ENCODE assay signal across 15 cellular contexts in genomic region chr12:32559434-32559833, GRCh38.
A peak's percentile ranks its signal among the peaks of the same experiment; 100 is the strongest.
DNase-seq lines count a peak whose midpoint lies in the region; ATAC-seq and TF ChIP-seq lines count a peak whose summit lies in the region.
"Had no signal": no experiment of that assay in that cellular context is flagged by ENCODE, and none has a peak within 500 bp of the region (broad histone marks: within the 10 kb centered on the region; RNA-seq: fewer than 3 reads in every experiment).

No MANE protein-coding gene starts in this region.

- H3K9me3 Mint-ChIP-seq in naive B cell, result no peaks in the 10 kb centered on the region
- H3K9me3 Mint-ChIP-seq: activated CD4-positive, alpha-beta memory T cell treated with anti-CD3 and anti-CD28 coated beads, Interleukin-2, amount 10 ng/mL, durations not matched to agents 7 days and 5 days had no signal

- no peak for TF ChIP-seq CTCF in breast epithelium (IDR thresholded peaks at IDR 0.05)

- peak overlapping the region; percentile 20 to 89 (median 76) for H3K27ac Mint-ChIP-seq in naive B cell
- H3K27ac Mint-ChIP-seq: activated CD4-positive, alpha-beta memory T cell treated with anti-CD3 and anti-CD28 coated beads, Interleukin-2, amount 10 ng/mL, durations not matched to agents 7 days and 5 days had no signal

- H3K27ac ChIP-seq in breast epithelium, result peak overlapping the region; percentile 48 to 72
- H3K27ac ChIP-seq: HL-60 had no signal

- H3K4me1 ChIP-seq in breast epithelium, result no peaks in the 10 kb centered on the region

- TF ChIP-seq POLR2A in breast epithelium (IDR thresholded peaks at IDR 0.05), result no peak

- peaks cover 18 to 27% (median 24%) of the 10 kb centered on the region in 3 donors for H3K4me1 Mint-ChIP-seq in naive B cell

- DNase-seq in breast epithelium (ENCODE audit: low spot score in 2 of 2), result no peak
- no peak for DNase-seq in naive B cell
- DNase-seq in glomerular visceral epithelial cell (ENCODE audit: extremely low spot score), result no peak
- DNase-seq in NCI-H146 (lab: John Stamatoyannopoulos, UW), result no peak
- DNase-seq in COR-L47 (lab: John Stamatoyannopoulos, UW), result no peak
- no peak for DNase-seq in stimulated activated CD4-positive, alpha-beta T cell treated with anti-CD3 and anti-CD28 coated beads, Interleukin-2, amount 100 ng/mL, for 48 hours
- DNase-seq: activated CD4-positive, alpha-beta memory T cell treated with anti-CD3 and anti-CD28 coated beads, Interleukin-2, amount 10 ng/mL, durations not matched to agents 7 days and 5 days; erythroblast; NCI-H187; retina; SIG-M5 had no signal

- H3K36me3 ChIP-seq in breast epithelium, result no peaks in the 10 kb centered on the region

- no peaks in the 10 kb centered on the region for H3K27me3 Mint-ChIP-seq in naive B cell

- no peaks in the 10 kb centered on the region for H3K9me3 ChIP-seq in breast epithelium
- H3K9me3 ChIP-seq: ascending aorta had no signal

- H3K4me3 Mint-ChIP-seq in naive B cell, result peak overlapping the region in 2 of 8 donors; percentile 7 to 60
- H3K4me3 Mint-ChIP-seq: activated CD4-positive, alpha-beta memory T cell treated with anti-CD3 and anti-CD28 coated beads, Interleukin-2, amount 10 ng/mL, durations not matched to agents 7 days and 5 days had no signal

- H3K36me3 Mint-ChIP-seq in naive B cell, result peaks cover 0 to 7% of the 10 kb centered on the region in 2 donors

- intact Hi-C loops in breast epithelium (cut with DNase I; ENCODE audit: low total_unique reads), result no loop called here

- no peaks in the 10 kb centered on the region for H3K27me3 ChIP-seq in breast epithelium
- H3K27me3 ChIP-seq: ascending aorta had no signal

- ATAC-seq in GM18498 (IDR thresholded peaks at IDR 0.05; ENCODE audit: unreplicated experiment) (peak; percentile 30), HG02588 (IDR thresholded peaks at IDR 0.05; ENCODE audit: unreplicated experiment) (peak; percentile 21), naive B cell (ENCODE audit: low read depth in 2 of 2) (no peak)

- H3K4me3 ChIP-seq in breast epithelium, result no peak overlapping the region

Comparison
In these comparisons a context has a peak if more than half of its experiments do, and no peak if none do; other contexts are left out.
1. ATAC-seq: peak in GM18498 (single experiment) and HG02588 (single experiment); none in naive B cell (0 of 2).